Comparison of ENCODE assay signal across 1 cellular context in genomic region chr12:112381898-112382796, GRCh38.
A peak's percentile ranks its signal among the peaks of the same experiment; 100 is the strongest.
TF ChIP-seq lines count a peak whose summit lies in the region.

A gene with protein sequence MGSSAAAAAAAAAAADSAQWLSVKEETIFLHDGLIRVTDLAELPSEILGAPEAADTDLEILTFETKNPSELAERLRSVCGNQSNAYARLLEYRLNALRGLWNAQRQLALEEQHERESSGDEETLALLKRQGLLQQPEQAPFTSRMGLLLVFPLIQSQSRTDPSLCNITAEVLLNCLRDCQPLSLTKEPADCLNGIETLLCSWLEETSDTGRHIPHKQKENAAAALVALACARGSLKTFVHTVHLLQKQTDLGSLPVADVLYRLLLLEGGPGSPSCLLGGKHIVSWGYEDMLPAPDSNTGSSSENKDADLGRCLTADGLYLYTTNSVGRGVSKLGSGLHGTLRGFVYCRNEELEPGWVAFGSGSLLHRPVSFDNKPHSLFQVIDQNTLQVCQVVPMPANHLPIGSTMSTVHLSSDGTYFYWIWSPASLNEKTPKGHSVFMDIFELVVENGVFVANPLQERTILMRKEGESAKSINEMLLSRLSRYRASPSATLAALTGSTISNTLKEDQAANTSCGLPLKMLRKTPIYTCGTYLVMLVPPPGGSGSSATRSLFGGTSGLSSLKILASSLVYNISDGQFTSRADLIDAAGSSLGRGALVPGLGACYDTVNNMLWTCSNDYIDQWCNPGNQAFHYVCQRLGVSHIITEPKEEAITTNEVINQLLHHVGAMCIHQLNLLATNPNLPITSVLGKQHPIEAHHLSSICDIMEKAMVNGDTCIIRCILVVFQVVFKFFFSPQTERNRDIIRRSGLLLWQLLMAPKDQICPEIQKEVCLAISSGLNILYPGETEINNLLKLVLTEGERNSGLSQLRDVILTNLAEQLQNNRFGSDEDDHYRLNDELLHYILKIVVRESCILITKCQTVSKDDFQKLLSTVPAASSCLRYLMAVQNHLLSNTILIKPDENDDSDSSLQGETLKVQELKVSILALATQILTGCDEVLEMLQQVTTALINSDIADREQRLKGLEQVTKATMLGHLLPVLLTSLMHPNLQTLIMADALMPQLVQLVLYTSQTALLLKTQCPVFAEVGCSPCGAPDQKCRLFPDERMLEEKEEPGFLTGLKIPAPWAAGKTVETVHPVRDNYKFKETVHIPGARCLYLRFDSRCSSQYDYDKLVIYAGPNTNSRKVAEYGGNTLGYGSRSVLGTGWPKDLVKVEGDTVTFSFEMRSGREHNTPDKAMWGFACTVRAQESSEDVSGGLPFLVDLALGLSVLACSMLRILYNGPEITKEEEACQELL (N-terminal part only) (minus strand): TSS chr12:112382431. CDS start chr12:112382128, 303 bp downstream.

TF ChIP-seq in HEK293, 187 proteins besides CTCF, POLR2A, EP300 and RAD21 (continued from another document and continues in another):
- TF ChIP-seq ZNF692 (tag by site-specific recombination; IDR thresholded peaks at IDR 0.05) (peak; percentile 62; the same call in 1 of the 2 replicates), ZSCAN23 (tag by site-specific recombination; IDR thresholded peaks at IDR 0.05) (no peak), ZSCAN5A (tag by site-specific recombination; IDR thresholded peaks at IDR 0.05) (peak; percentile 82; the same call in 1 of the 2 replicates), YY2 (tag by site-specific recombination; IDR thresholded peaks at IDR 0.05) (0 out of 2 replicates have a peak, but pooled peaks have one; percentile 52), ZNF585B (tag by site-specific recombination; IDR thresholded peaks at IDR 0.05) (no peak), ZNF791 (tag by site-specific recombination; IDR thresholded peaks at IDR 0.05) (no peak), MYNN (tag by site-specific recombination; IDR thresholded peaks at IDR 0.05; ENCODE audit: borderline replicate concordance) (no peak), ZNF324 (tag by site-specific recombination; IDR thresholded peaks at IDR 0.05) (no peak), ZNF416 (tag by site-specific recombination; IDR thresholded peaks at IDR 0.05) (no peak), WT1 (tag by site-specific recombination; IDR thresholded peaks at IDR 0.05) (no peak), ZNF292 (tag by site-specific recombination; IDR thresholded peaks at IDR 0.05; ENCODE audit: borderline replicate concordance, low read depth) (no peak), ZFP37 (tag by site-specific recombination; IDR thresholded peaks at IDR 0.05) (no peak), ZNF645 (tag by site-specific recombination; IDR thresholded peaks at IDR 0.05) (no peak), ZNF830 (tag by site-specific recombination; IDR thresholded peaks at IDR 0.05; ENCODE audit: low read depth) (no peak), ZBTB1 (tag by site-specific recombination; IDR thresholded peaks at IDR 0.05) (no peak), ZNF530 (tag by site-specific recombination; IDR thresholded peaks at IDR 0.05; ENCODE audit: low read depth) (no peak), ZNF157 (tag by site-specific recombination; IDR thresholded peaks at IDR 0.05) (no peak), YY1 (tag by site-specific recombination; IDR thresholded peaks at IDR 0.05) (peak; percentile 59), ZNF558 (tag by site-specific recombination; IDR thresholded peaks at IDR 0.05) (no peak), ZNF16 (tag by site-specific recombination; IDR thresholded peaks at IDR 0.05; ENCODE audit: low read depth) (no peak), GLI2 (tag by site-specific recombination; IDR thresholded peaks at IDR 0.05; ENCODE audit: borderline replicate concordance, low read depth) (no peak), SP7 (tag by site-specific recombination; IDR thresholded peaks at IDR 0.05) (0 out of 2 replicates have a peak, but pooled peaks have one; percentile 50), ZNF394 (tag by site-specific recombination; IDR thresholded peaks at IDR 0.05; ENCODE audit: borderline replicate concordance) (no peak), ZNF704 (tag by site-specific recombination; IDR thresholded peaks at IDR 0.05) (no peak)
- TF ChIP-seq, protein P1, sequence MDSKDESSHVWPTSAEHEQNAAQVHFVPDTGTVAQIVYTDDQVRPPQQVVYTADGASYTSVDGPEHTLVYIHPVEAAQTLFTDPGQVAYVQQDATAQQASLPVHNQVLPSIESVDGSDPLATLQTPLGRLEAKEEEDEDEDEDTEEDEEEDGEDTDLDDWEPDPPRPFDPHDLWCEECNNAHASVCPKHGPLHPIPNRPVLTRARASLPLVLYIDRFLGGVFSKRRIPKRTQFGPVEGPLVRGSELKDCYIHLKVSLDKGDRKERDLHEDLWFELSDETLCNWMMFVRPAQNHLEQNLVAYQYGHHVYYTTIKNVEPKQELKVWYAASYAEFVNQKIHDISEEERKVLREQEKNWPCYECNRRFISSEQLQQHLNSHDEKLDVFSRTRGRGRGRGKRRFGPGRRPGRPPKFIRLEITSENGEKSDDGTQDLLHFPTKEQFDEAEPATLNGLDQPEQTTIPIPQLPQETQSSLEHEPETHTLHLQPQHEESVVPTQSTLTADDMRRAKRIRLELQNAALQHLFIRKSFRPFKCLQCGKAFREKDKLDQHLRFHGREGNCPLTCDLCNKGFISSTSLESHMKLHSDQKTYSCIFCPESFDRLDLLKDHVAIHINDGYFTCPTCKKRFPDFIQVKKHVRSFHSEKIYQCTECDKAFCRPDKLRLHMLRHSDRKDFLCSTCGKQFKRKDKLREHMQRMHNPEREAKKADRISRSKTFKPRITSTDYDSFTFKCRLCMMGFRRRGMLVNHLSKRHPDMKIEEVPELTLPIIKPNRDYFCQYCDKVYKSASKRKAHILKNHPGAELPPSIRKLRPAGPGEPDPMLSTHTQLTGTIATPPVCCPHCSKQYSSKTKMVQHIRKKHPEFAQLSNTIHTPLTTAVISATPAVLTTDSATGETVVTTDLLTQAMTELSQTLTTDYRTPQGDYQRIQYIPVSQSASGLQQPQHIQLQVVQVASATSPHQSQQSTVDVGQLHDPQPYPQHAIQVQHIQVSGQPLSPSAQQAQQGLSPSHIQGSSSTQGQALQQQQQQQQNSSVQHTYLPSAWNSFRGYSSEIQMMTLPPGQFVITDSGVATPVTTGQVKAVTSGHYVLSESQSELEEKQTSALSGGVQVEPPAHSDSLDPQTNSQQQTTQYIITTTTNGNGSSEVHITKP (tag by site-specific recombination; IDR thresholded peaks at IDR 0.05) = peak; percentile 98
- TF ChIP-seq, protein P2, sequence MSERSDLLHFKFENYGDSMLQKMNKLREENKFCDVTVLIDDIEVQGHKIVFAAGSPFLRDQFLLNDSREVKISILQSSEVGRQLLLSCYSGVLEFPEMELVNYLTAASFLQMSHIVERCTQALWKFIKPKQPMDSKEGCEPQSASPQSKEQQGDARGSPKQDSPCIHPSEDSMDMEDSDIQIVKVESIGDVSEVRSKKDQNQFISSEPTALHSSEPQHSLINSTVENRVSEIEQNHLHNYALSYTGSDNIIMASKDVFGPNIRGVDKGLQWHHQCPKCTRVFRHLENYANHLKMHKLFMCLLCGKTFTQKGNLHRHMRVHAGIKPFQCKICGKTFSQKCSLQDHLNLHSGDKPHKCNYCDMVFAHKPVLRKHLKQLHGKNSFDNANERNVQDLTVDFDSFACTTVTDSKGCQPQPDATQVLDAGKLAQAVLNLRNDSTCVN (tag by site-specific recombination; optimal IDR thresholded peaks at IDR 0.05) = peak; percentile 50
- TF ChIP-seq, protein P3, sequence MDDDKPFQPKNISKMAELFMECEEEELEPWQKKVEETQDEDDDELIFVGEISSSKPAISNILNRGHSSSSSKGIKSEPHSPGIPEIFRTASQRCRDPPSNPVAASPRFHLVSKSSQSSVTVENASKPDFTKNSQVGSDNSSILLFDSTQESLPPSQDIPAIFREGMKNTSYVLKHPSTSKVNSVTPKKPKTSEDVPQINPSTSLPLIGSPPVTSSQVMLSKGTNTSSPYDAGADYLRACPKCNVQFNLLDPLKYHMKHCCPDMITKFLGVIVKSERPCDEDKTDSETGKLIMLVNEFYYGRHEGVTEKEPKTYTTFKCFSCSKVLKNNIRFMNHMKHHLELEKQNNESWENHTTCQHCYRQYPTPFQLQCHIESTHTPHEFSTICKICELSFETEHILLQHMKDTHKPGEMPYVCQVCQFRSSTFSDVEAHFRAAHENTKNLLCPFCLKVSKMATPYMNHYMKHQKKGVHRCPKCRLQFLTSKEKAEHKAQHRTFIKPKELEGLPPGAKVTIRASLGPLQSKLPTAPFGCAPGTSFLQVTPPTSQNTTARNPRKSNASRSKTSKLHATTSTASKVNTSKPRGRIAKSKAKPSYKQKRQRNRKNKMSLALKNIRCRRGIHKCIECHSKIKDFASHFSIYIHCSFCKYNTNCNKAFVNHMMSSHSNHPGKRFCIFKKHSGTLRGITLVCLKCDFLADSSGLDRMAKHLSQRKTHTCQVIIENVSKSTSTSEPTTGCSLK (tag by site-specific recombination; IDR thresholded peaks at IDR 0.05) = no peak
- TF ChIP-seq, protein P4, sequence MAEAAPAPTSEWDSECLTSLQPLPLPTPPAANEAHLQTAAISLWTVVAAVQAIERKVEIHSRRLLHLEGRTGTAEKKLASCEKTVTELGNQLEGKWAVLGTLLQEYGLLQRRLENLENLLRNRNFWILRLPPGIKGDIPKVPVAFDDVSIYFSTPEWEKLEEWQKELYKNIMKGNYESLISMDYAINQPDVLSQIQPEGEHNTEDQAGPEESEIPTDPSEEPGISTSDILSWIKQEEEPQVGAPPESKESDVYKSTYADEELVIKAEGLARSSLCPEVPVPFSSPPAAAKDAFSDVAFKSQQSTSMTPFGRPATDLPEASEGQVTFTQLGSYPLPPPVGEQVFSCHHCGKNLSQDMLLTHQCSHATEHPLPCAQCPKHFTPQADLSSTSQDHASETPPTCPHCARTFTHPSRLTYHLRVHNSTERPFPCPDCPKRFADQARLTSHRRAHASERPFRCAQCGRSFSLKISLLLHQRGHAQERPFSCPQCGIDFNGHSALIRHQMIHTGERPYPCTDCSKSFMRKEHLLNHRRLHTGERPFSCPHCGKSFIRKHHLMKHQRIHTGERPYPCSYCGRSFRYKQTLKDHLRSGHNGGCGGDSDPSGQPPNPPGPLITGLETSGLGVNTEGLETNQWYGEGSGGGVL (tag by site-specific recombination; IDR thresholded peaks at IDR 0.05) = no peak
- TF ChIP-seq, protein P5, sequence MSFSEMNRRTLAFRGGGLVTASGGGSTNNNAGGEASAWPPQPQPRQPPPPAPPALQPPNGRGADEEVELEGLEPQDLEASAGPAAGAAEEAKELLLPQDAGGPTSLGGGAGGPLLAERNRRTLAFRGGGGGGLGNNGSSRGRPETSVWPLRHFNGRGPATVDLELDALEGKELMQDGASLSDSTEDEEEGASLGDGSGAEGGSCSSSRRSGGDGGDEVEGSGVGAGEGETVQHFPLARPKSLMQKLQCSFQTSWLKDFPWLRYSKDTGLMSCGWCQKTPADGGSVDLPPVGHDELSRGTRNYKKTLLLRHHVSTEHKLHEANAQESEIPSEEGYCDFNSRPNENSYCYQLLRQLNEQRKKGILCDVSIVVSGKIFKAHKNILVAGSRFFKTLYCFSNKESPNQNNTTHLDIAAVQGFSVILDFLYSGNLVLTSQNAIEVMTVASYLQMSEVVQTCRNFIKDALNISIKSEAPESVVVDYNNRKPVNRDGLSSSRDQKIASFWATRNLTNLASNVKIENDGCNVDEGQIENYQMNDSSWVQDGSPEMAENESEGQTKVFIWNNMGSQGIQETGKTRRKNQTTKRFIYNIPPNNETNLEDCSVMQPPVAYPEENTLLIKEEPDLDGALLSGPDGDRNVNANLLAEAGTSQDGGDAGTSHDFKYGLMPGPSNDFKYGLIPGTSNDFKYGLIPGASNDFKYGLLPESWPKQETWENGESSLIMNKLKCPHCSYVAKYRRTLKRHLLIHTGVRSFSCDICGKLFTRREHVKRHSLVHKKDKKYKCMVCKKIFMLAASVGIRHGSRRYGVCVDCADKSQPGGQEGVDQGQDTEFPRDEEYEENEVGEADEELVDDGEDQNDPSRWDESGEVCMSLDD (tag by site-specific recombination; IDR thresholded peaks at IDR 0.05) = peak; percentile 56; the same call in 1 of the 2 replicates
